ENCODE assay signal across 1 cellular context in genomic region chr12:49824886-49825285, GRCh38.
TF ChIP-seq lines count a peak whose summit lies in the region.

No MANE protein-coding gene starts in this region.

TF ChIP-seq in GM23338, 12 proteins besides CTCF, POLR2A, EP300 and RAD21:
- TF ChIP-seq REST (IDR thresholded peaks at IDR 0.05; ENCODE audit: unreplicated experiment): no peak
- TF ChIP-seq ZNF114 (CRISPR knock-in tag; IDR thresholded peaks at IDR 0.05): no peak
- TF ChIP-seq NANOG (IDR thresholded peaks at IDR 0.05; ENCODE audit: borderline replicate concordance): no peak
- no peak for TF ChIP-seq STAT1 (IDR thresholded peaks at IDR 0.05; ENCODE audit: unreplicated experiment)
- no peak for TF ChIP-seq JUNB (IDR thresholded peaks at IDR 0.05; ENCODE audit: unreplicated experiment)
- TF ChIP-seq EZH2phosphoT487 (IDR thresholded peaks at IDR 0.05; ENCODE audit: unreplicated experiment): no peak
- TF ChIP-seq CREB1 (CRISPR knock-in tag; IDR thresholded peaks at IDR 0.05; ENCODE audit: low read depth): no peak
- TF ChIP-seq POLR2AphosphoS5 (IDR thresholded peaks at IDR 0.05; ENCODE audit: low read depth): no peak
- no peak for TF ChIP-seq ZNF331 (CRISPR knock-in tag; IDR thresholded peaks at IDR 0.05; ENCODE audit: low read depth)
